ENCODE assay signal across 36 cellular contexts in the genomic region with DNA sequence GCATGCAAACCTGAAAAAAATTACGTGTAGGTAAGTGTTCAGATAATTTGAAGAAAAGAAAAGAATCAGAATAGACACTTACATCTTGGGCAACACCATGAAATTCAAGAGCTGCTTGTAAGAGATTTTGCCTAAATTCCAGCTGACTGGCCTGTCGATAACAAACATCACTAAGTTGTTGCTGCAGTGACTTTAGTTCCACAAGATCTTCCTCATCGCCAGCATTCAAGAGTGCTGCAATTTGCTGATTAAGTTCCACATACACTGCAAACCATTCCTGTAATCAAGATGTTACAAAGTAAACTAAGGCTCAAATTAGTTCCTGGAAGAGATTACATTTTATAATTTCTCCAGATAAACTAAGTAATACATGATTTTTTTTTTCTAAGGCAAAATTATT.
"Had no signal": no experiment of that assay in that cellular context is flagged by ENCODE, and none has a peak within 500 bp of the region (broad histone marks: within the 10 kb centered on the region; RNA-seq: fewer than 3 reads in every experiment).

No MANE protein-coding gene starts in this region.

- H3K9me3 Mint-ChIP-seq: activated B cell treated with CpG ODN at 0.5 μM for 24 hours; activated CD4-positive, alpha-beta memory T cell treated with anti-CD3 and anti-CD28 coated beads for 36 hours; activated CD4-positive, alpha-beta T cell treated with anti-CD3 and anti-CD28 coated beads, Interleukin-2, amount 10 ng/mL, durations not matched to agents 24 days and 14 days; activated CD8-positive, alpha-beta T cell treated with anti-CD3 and anti-CD28 coated beads for 36 hours; activated naive CD4-positive, alpha-beta T cell treated with anti-CD3 and anti-CD28 coated beads for 36 hours; activated naive CD4-positive, alpha-beta T cell treated with anti-CD3 and anti-CD28 coated beads, Interleukin-2, amount 50 U/mL, for 72 hours; activated naive CD8-positive, alpha-beta T cell treated with anti-CD3 and anti-CD28 coated beads for 36 hours; activated T-cell treated with anti-CD3 and anti-CD28 coated beads, Interleukin-2, amount 50 U/mL, for 4 hours; activated T-cell treated with anti-CD3 and anti-CD28 coated beads, Interleukin-2, amount 50 U/mL, for 72 hours; activated T-helper 1 cell treated with anti-CD3 and anti-CD28 coated beads, Interleukin-12 subunit alpha, Interleukin-12 subunit beta, Interleukin-2, Interleukin-4 antibody, amounts not matched to agents 30 ng/mL and 10 ng/mL and 1 ng/mL, durations not matched to agents 14 hours and 24 hours and 36 hours; activated T-helper 17 cell treated with anti-CD3 and anti-CD28 coated beads, Interleukin-2, amount 50 U/mL, for 72 hours; T-helper 1 cell treated with Interleukin-12 subunit alpha and Interleukin-12 subunit beta and Interleukin-4 antibody, amounts not matched to agents 30 μg/mL and 1 μg/mL, for 36 hours; T-helper 2 cell treated with Interferon-gamma antibody and Interleukin-4, amounts not matched to agents 5 μg/mL and 100 μg/mL, for 36 hours had no signal

- H3K36me3 Mint-ChIP-seq: activated CD4-positive, alpha-beta memory T cell treated with anti-CD3 and anti-CD28 coated beads for 36 hours; activated naive CD4-positive, alpha-beta T cell treated with anti-CD3 and anti-CD28 coated beads, Interleukin-2, amount 50 U/mL, for 72 hours had no signal

- H3K4me1 ChIP-seq: adrenal gland, body of pancreas, breast epithelium had no signal

- FAIRE-seq: astrocyte, TTC549 had no signal

- H3K4me1 Mint-ChIP-seq: activated CD4-positive, alpha-beta T cell treated with anti-CD3 and anti-CD28 coated beads, Interleukin-2, amount 10 ng/mL, durations not matched to agents 24 days and 14 days; activated T-helper 17 cell treated with anti-CD3 and anti-CD28 coated beads, Interleukin-2, amount 50 U/mL, for 72 hours had no signal

- H3K4me3 Mint-ChIP-seq: activated B cell treated with CpG ODN at 0.5 μM for 24 hours; activated CD4-positive, alpha-beta memory T cell treated with anti-CD3 and anti-CD28 coated beads for 36 hours; activated CD4-positive, alpha-beta T cell treated with anti-CD3 and anti-CD28 coated beads, Interleukin-2, amount 10 ng/mL, durations not matched to agents 24 days and 14 days; activated CD8-positive, alpha-beta T cell treated with anti-CD3 and anti-CD28 coated beads for 36 hours; activated naive CD4-positive, alpha-beta T cell treated with anti-CD3 and anti-CD28 coated beads for 36 hours; activated naive CD8-positive, alpha-beta T cell treated with anti-CD3 and anti-CD28 coated beads for 36 hours; activated T-cell treated with anti-CD3 and anti-CD28 coated beads, Interleukin-2, amount 50 U/mL, for 4 hours; activated T-cell treated with anti-CD3 and anti-CD28 coated beads, Interleukin-2, amount 50 U/mL, for 72 hours; activated T-helper 1 cell treated with anti-CD3 and anti-CD28 coated beads, Interleukin-12 subunit alpha, Interleukin-12 subunit beta, Interleukin-2, Interleukin-4 antibody, amounts not matched to agents 30 ng/mL and 10 ng/mL and 1 ng/mL, durations not matched to agents 14 hours and 24 hours and 36 hours; activated T-helper 17 cell treated with anti-CD3 and anti-CD28 coated beads, Interleukin-2, amount 50 U/mL, for 72 hours; T-helper 1 cell treated with Interleukin-12 subunit alpha and Interleukin-12 subunit beta and Interleukin-4 antibody, amounts not matched to agents 30 μg/mL and 1 μg/mL, for 36 hours; T-helper 2 cell treated with Interferon-gamma antibody and Interleukin-4, amounts not matched to agents 5 μg/mL and 100 μg/mL, for 36 hours had no signal

- H3K36me3 ChIP-seq: adrenal gland, brain microvascular endothelial cell, breast epithelium had no signal

- DNase-seq: activated B cell treated with CpG ODN at 0.5 μM for 24 hours; activated CD4-positive, alpha-beta memory T cell treated with anti-CD3 and anti-CD28 coated beads for 36 hours; activated CD4-positive, alpha-beta T cell treated with anti-CD3 and anti-CD28 coated beads for 4 hours; activated CD4-positive, alpha-beta T cell treated with anti-CD3 and anti-CD28 coated beads, Interleukin-2, amount 10 ng/mL, durations not matched to agents 24 days and 14 days; activated CD4-positive, alpha-beta T cell treated with anti-CD3 and anti-CD28 coated beads, Interleukin-2, amount 50 U/mL, for 1 hour; activated CD4-positive, alpha-beta T cell treated with anti-CD3 and anti-CD28 coated beads, Interleukin-2, amount 50 U/mL, for 4 hours; activated CD4-positive, CD25-positive, alpha-beta regulatory T cell treated with anti-CD3 and anti-CD28 coated beads, Interleukin-2, amount 50 U/mL, for 72 hours; activated CD8-positive, alpha-beta memory T cell treated with anti-CD3 and anti-CD28 coated beads, Interleukin-2, amount 50 U/mL, for 4 hours; activated CD8-positive, alpha-beta T cell treated with anti-CD3 and anti-CD28 coated beads for 36 hours; activated effector memory CD4-positive, alpha-beta T cell treated with anti-CD3 and anti-CD28 coated beads, Interleukin-2, amount 50 U/mL, for 16 hours; activated gamma-delta T cell treated with Interleukin-2 at 50 U/mL for 16 hours; activated naive CD4-positive, alpha-beta T cell; activated naive CD4-positive, alpha-beta T cell treated with anti-CD3 and anti-CD28 coated beads for 36 hours; activated naive CD4-positive, alpha-beta T cell treated with anti-CD3 and anti-CD28 coated beads, Interleukin-2, amount 50 U/mL, for 16 hours; activated naive CD8-positive, alpha-beta T cell treated with anti-CD3 and anti-CD28 coated beads for 36 hours; activated T-cell treated with anti-CD3 and anti-CD28 coated beads for 4 hours; activated T-cell treated with anti-CD3 and anti-CD28 coated beads, Interleukin-2, amount 50 U/mL, for 1 hour; activated T-cell treated with anti-CD3 and anti-CD28 coated beads, Interleukin-2, amount 50 U/mL, for 4 hours; activated T-cell treated with anti-CD3 and anti-CD28 coated beads, Interleukin-2, amount 50 U/mL, for 72 hours; adrenal gland; amniotic stem cell; aorta; body of pancreas; brain microvascular endothelial cell; caudate nucleus; T-helper 1 cell; T-helper 9 cell had no signal

- H3K27me3 ChIP-seq: adrenal gland, body of pancreas, brain microvascular endothelial cell, breast epithelium had no signal

- ATAC-seq: activated CD8-positive, alpha-beta T cell treated with anti-CD3 and anti-CD28 coated beads for 36 hours; activated naive CD4-positive, alpha-beta T cell treated with anti-CD3 and anti-CD28 coated beads, Interleukin-2, amount 50 U/mL, for 72 hours; activated T-cell treated with anti-CD3 and anti-CD28 coated beads, Interleukin-2, amount 50 U/mL, for 4 hours; activated T-helper 17 cell treated with anti-CD3 and anti-CD28 coated beads, Interleukin-2, amount 50 U/mL, for 72 hours; body of pancreas had no signal

- H3K4me3 ChIP-seq: adrenal gland, body of pancreas, breast epithelium had no signal

- H3K9me3 ChIP-seq: adrenal gland, body of pancreas, breast epithelium had no signal

- H3K27ac ChIP-seq: adrenal gland, body of pancreas, brain microvascular endothelial cell, breast epithelium, VCaP had no signal

- H3K27me3 Mint-ChIP-seq: activated B cell treated with CpG ODN at 0.5 μM for 24 hours; activated CD4-positive, alpha-beta memory T cell treated with anti-CD3 and anti-CD28 coated beads for 36 hours; activated CD4-positive, alpha-beta T cell treated with anti-CD3 and anti-CD28 coated beads, Interleukin-2, amount 10 ng/mL, durations not matched to agents 24 days and 14 days; activated CD8-positive, alpha-beta T cell treated with anti-CD3 and anti-CD28 coated beads for 36 hours; activated naive CD8-positive, alpha-beta T cell treated with anti-CD3 and anti-CD28 coated beads for 36 hours; activated T-helper 17 cell treated with anti-CD3 and anti-CD28 coated beads, Interleukin-2, amount 50 U/mL, for 72 hours had no signal

- H3K27ac Mint-ChIP-seq: activated B cell treated with CpG ODN at 0.5 μM for 24 hours; activated CD4-positive, alpha-beta memory T cell treated with anti-CD3 and anti-CD28 coated beads for 36 hours; activated CD4-positive, alpha-beta T cell treated with anti-CD3 and anti-CD28 coated beads, Interleukin-2, amount 10 ng/mL, durations not matched to agents 24 days and 14 days; activated CD8-positive, alpha-beta T cell treated with anti-CD3 and anti-CD28 coated beads for 36 hours; activated naive CD4-positive, alpha-beta T cell treated with anti-CD3 and anti-CD28 coated beads for 36 hours; activated naive CD4-positive, alpha-beta T cell treated with anti-CD3 and anti-CD28 coated beads, Interleukin-2, amount 50 U/mL, for 72 hours; activated naive CD8-positive, alpha-beta T cell treated with anti-CD3 and anti-CD28 coated beads for 36 hours; activated T-cell treated with anti-CD3 and anti-CD28 coated beads, Interleukin-2, amount 50 U/mL, for 72 hours; activated T-helper 1 cell treated with anti-CD3 and anti-CD28 coated beads, Interleukin-12 subunit alpha, Interleukin-12 subunit beta, Interleukin-2, Interleukin-4 antibody, amounts not matched to agents 30 ng/mL and 10 ng/mL and 1 ng/mL, durations not matched to agents 14 hours and 24 hours and 36 hours; activated T-helper 17 cell treated with anti-CD3 and anti-CD28 coated beads, Interleukin-2, amount 50 U/mL, for 72 hours; T-helper 1 cell treated with Interleukin-12 subunit alpha and Interleukin-12 subunit beta and Interleukin-4 antibody, amounts not matched to agents 30 μg/mL and 1 μg/mL, for 36 hours; T-helper 2 cell treated with Interferon-gamma antibody and Interleukin-4, amounts not matched to agents 5 μg/mL and 100 μg/mL, for 36 hours had no signal
